ENCODE assay signal across 1 cellular context in the genomic region with DNA sequence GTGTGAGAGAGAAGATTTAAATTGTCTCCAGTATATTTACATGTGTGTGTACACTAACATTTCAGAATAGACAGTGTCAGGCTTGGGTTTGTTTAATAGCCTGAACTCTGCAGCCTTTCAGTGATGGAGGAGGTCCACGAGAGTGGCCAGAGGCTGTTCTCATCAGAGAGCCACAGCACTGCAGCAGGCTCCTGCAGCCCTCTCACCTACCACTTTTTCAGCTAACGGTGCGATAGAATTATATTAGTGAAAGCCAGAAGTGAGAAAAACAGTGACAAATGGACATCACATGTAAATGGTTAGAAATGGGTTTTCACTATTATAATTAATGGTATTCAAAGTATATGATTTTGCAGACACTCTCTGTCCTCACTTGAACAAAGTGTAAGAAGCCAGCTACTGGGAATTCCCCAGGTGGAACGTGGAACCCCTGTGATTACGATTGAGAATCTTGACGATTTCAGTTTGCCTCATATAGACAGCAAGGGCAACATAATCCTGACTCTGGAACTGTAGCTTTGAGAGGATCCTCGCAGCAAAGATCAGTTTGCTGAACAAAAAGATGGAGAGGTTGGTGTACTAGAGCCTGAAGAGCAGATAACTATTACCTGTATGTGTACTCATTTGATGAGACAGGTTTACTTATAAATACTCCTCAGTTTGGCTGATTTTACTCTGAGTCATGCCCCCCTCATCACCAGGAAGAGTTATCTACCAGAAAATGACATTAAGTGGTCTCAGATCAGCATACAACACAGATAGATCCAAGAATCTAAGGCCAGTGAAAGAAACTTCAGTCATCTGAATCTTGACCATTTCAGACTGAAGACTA.
TF ChIP-seq lines count a peak whose summit lies in the region.

No MANE protein-coding gene starts in this region.

TF ChIP-seq in SK-N-SH, 30 proteins besides CTCF, POLR2A, EP300 and RAD21 (continued from another document):
- TF ChIP-seq, protein P1, sequence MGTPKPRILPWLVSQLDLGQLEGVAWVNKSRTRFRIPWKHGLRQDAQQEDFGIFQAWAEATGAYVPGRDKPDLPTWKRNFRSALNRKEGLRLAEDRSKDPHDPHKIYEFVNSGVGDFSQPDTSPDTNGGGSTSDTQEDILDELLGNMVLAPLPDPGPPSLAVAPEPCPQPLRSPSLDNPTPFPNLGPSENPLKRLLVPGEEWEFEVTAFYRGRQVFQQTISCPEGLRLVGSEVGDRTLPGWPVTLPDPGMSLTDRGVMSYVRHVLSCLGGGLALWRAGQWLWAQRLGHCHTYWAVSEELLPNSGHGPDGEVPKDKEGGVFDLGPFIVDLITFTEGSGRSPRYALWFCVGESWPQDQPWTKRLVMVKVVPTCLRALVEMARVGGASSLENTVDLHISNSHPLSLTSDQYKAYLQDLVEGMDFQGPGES (IDR thresholded peaks at IDR 0.05; ENCODE audit: low read depth, low read length): no peak
- TF ChIP-seq FOXM1 (IDR thresholded peaks at IDR 0.05; ENCODE audit: low read depth): no peak
